ENCODE assay signal across 8 cellular contexts in the genomic region with DNA sequence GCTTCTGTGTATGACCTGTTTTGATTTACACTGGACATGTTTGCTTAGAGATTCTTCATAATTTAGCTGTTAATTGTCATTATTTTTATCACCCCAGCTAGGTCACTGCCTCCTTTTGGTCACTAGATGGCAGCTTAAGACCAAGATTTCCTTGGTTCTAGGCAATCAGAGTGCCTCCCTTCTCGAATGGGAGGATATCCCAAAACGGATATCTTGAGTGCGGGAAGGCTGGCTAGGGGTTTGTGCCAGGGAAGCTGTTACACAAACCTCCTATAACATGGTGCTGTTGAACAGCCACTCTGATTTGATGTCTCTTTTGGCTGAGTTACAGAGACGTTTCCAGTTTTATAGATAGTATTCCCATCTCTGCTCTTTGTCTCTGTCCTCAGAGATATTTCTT.
DNase-seq lines count a peak whose midpoint lies in the region; ATAC-seq and TF ChIP-seq lines count a peak whose summit lies in the region.

No MANE protein-coding gene starts in this region.

- DNase-seq in DMS53 (lab: John Stamatoyannopoulos, UW) = peak; percentile 88
- peak; percentile 11 for DNase-seq in NCI-H2107 (lab: John Stamatoyannopoulos, UW)
- DNase-seq in adipocyte (ENCODE audit: low read depth) = peak; percentile 73
- peak; percentile 41 for DNase-seq in iPS DF 4.7 (ENCODE audit: extremely low read depth, low spot score)
- DNase-seq in suprapubic skin (ENCODE audit: low spot score in 2 of 2) = no peak
- DNase-seq in cortex of kidney (lab: John Stamatoyannopoulos, UW) = no peak

- H3K27ac ChIP-seq in suprapubic skin = no peak overlapping the region

- H3K4me1 ChIP-seq in adipocyte (ENCODE audit: control insufficient read depth, insufficient read depth, low read length) (no peaks in the 10 kb centered on the region), suprapubic skin (no peaks in the 10 kb centered on the region)

- 6% methylated on average over 4 of the region's 4 CpGs for WGBS in suprapubic skin

- TF ChIP-seq POLR2A in suprapubic skin (IDR thresholded peaks at IDR 0.05) = no peak

- H3K9me3 ChIP-seq in adipocyte (ENCODE audit: control insufficient read depth, low read length) = peaks cover 2% of the 10 kb centered on the region
- no peaks in the 10 kb centered on the region for H3K9me3 ChIP-seq in suprapubic skin

- H3K27me3 ChIP-seq in adipocyte (replicated peaks; ENCODE audit: control insufficient read depth, insufficient read depth, low read length) (no peaks in the 10 kb centered on the region), suprapubic skin (no peaks in the 10 kb centered on the region)

- no peak overlapping the region for H3K4me3 ChIP-seq in adipocyte (ENCODE audit: low read length)
- no peak overlapping the region for H3K4me3 ChIP-seq in suprapubic skin

- H3K9ac ChIP-seq in adipocyte (ENCODE audit: low read length) = no peak overlapping the region

- TF ChIP-seq CTCF in suprapubic skin (IDR thresholded peaks at IDR 0.05) = peak; percentile 23 to 51

- ATAC-seq in GM18868 (IDR thresholded peaks at IDR 0.05; ENCODE audit: unreplicated experiment) (peak; percentile 93), HG02943 (IDR thresholded peaks at IDR 0.05; ENCODE audit: low read depth, unreplicated experiment) (peak; percentile 77)

- no peaks in the 10 kb centered on the region for H3K36me3 ChIP-seq in adipocyte (ENCODE audit: control insufficient read depth, insufficient read depth, low read length, severe bottlenecking)
- H3K36me3 ChIP-seq in suprapubic skin = no peaks in the 10 kb centered on the region

- TF ChIP-seq EP300 in suprapubic skin (IDR thresholded peaks at IDR 0.05) = no peak

Comparison
In these comparisons a context has a peak if more than half of its experiments do, and no peak if none do; other contexts are left out.
1. DNase-seq: peak in DMS53 (single experiment), NCI-H2107 (single experiment), adipocyte (single experiment) and iPS DF 4.7 (single experiment); none in suprapubic skin (0 of 2) and cortex of kidney (single experiment).